ENCODE assay signal across 9 cellular contexts in genomic region chr6:157715766-157716171, GRCh38.
A peak's percentile ranks its signal among the peaks of the same experiment; 100 is the strongest.
DNase-seq lines count a peak whose midpoint lies in the region; TF ChIP-seq lines count a peak whose summit lies in the region.
"Had no signal": no experiment of that assay in that cellular context is flagged by ENCODE, and none has a peak within 500 bp of the region (broad histone marks: within the 10 kb centered on the region; RNA-seq: fewer than 3 reads in every experiment).

No MANE protein-coding gene starts in this region.

- H3K4me3 ChIP-seq in PC-9 (no peak overlapping the region), fibroblast of mammary gland (ENCODE audit: control insufficient read depth, low read depth, low read length) (no peak overlapping the region), uterus (no peak overlapping the region)

- H3K27me3 Mint-ChIP-seq in nephron (ENCODE audit: low read depth) = peaks cover 8% of the 10 kb centered on the region
- H3K27me3 Mint-ChIP-seq: activated naive CD4-positive, alpha-beta T cell treated with anti-CD3 and anti-CD28 coated beads, Interleukin-2, amount 50 U/mL, for 24 hours had no signal

- BruUV-seq in PC-9 (replicated peaks; lab: Mats Ljungman, UMichigan) = no TSS peak

- H3K4me1 ChIP-seq in PC-9 (replicated peaks; ENCODE audit: insufficient read depth) = peaks cover 13% of the 10 kb centered on the region
- H3K4me1 ChIP-seq in uterus = peaks cover 3 to 5% of the 10 kb centered on the region in 2 donors

- H3K27me3 ChIP-seq in PC-9 (ENCODE audit: insufficient read depth, low read depth) (no peaks in the 10 kb centered on the region), uterus (no peaks in the 10 kb centered on the region)

- no peaks in the 10 kb centered on the region for H3K36me3 Mint-ChIP-seq in nephron (ENCODE audit: low read depth)
- H3K36me3 Mint-ChIP-seq: activated naive CD4-positive, alpha-beta T cell treated with anti-CD3 and anti-CD28 coated beads, Interleukin-2, amount 50 U/mL, for 24 hours had no signal

- peaks cover 42% of the 10 kb centered on the region for H3K4me1 Mint-ChIP-seq in nephron
- H3K4me1 Mint-ChIP-seq: activated naive CD4-positive, alpha-beta T cell treated with anti-CD3 and anti-CD28 coated beads, Interleukin-2, amount 50 U/mL, for 24 hours had no signal

- no peaks in the 10 kb centered on the region for H3K79me2 ChIP-seq in PC-9 (ENCODE audit: low read depth)

- H3K9me3 Mint-ChIP-seq in nephron = no peaks in the 10 kb centered on the region
- H3K9me3 Mint-ChIP-seq: activated naive CD4-positive, alpha-beta T cell treated with anti-CD3 and anti-CD28 coated beads, Interleukin-2, amount 50 U/mL, for 24 hours had no signal

- peak overlapping the region; percentile 2 to 55 (median 15) for H3K27ac Mint-ChIP-seq in nephron
- H3K27ac Mint-ChIP-seq: activated naive CD4-positive, alpha-beta T cell treated with anti-CD3 and anti-CD28 coated beads, Interleukin-2, amount 50 U/mL, for 24 hours had no signal

- H3K4me3 Mint-ChIP-seq in nephron = no peak overlapping the region
- H3K4me3 Mint-ChIP-seq: activated naive CD4-positive, alpha-beta T cell treated with anti-CD3 and anti-CD28 coated beads, Interleukin-2, amount 50 U/mL, for 24 hours had no signal

- peak overlapping the region; percentile 21; the same call in 1 of the 2 replicates for H3K27ac ChIP-seq in PC-9
- H3K27ac ChIP-seq in uterus = peak overlapping the region; percentile 83 to 89

- no peaks in the 10 kb centered on the region for H4K20me1 ChIP-seq in PC-9 (ENCODE audit: insufficient read depth)

- CTCF ChIA-PET in PC-9 (lab: Charles Lee) = interaction anchor here (0.6 kb wide), 1 partner anchor 357 kb away, joined by 3 read pairs; no protein-coding TSS in a partner anchor

- H3K9me3 ChIP-seq in PC-9 (ENCODE audit: insufficient read depth, low read depth) = no peaks in the 10 kb centered on the region
- H3K9me3 ChIP-seq in uterus = no peaks in the 10 kb centered on the region

- peak in 1 of 2 donors; percentile 20 for TF ChIP-seq POLR2A in uterus (IDR thresholded peaks at IDR 0.05)

- DNase-seq in PC-9 = peak; percentile 12 to 76
- peak; percentile 98 for DNase-seq in fibroblast of mammary gland (ENCODE audit: low read depth)
- peak; percentile 81 to 91 for DNase-seq in uterus
- no peak for DNase-seq in HUDEP-2 (lab: John Stamatoyannopoulos, UW; ENCODE audit: unreplicated experiment in 76 of 76)
- DNase-seq in SK-N-DZ (ENCODE audit: low spot score) = no peak
- no peak for DNase-seq in KG1 (lab: John Stamatoyannopoulos, UW)
- DNase-seq: NCI-H526 treated with DMSO at 0.1 percent for 48 hours had no signal

- H3F3A ChIP-seq in PC-9 (ENCODE audit: insufficient read depth, low read depth) = 0 out of 2 replicates have a peak, but pooled peaks cover 3% of the 10 kb centered on the region

- H3K9me2 ChIP-seq in PC-9 (ENCODE audit: insufficient read depth) = no peaks in the 10 kb centered on the region

- intact Hi-C loops in PC-9 (cut with micrococcal nuclease; ENCODE audit: unreplicated experiment) (no loop called here), uterus (cut with DNase I; ENCODE audit: low total_unique reads) (no loop called here)

- POLR2A ChIA-PET in PC-9 (lab: Charles Lee; ENCODE audit: unreplicated experiment) = no interaction called here

- no peak overlapping the region for H2AFZ ChIP-seq in PC-9

- TF ChIP-seq CTCF in PC-9 (conservative IDR thresholded peaks at IDR 0.05) (no peak), fibroblast of mammary gland (conservative IDR thresholded peaks at IDR 0.05; ENCODE audit: control insufficient read depth, insufficient read depth, low read depth, low read length) (no peak), nephron (IDR thresholded peaks at IDR 0.05; ENCODE audit: unreplicated experiment in 3 of 3) (no peak), uterus (IDR thresholded peaks at IDR 0.05) (no peak)

- H3K36me3 ChIP-seq in PC-9 (ENCODE audit: low read depth) (no peaks in the 10 kb centered on the region), uterus (no peaks in the 10 kb centered on the region)

- H3K4me2 ChIP-seq in PC-9 = peak overlapping the region; percentile 59

Comparison
In these comparisons a context has a peak if more than half of its experiments do, and no peak if none do; other contexts are left out.
1. DNase-seq: peak in PC-9 (2 of 2), fibroblast of mammary gland (single experiment) and uterus (2 of 2); none in HUDEP-2 (0 of 76), SK-N-DZ (single experiment) and KG1 (single experiment).